20 cellular contexts compared by ENCODE assay signal in the genomic region with DNA sequence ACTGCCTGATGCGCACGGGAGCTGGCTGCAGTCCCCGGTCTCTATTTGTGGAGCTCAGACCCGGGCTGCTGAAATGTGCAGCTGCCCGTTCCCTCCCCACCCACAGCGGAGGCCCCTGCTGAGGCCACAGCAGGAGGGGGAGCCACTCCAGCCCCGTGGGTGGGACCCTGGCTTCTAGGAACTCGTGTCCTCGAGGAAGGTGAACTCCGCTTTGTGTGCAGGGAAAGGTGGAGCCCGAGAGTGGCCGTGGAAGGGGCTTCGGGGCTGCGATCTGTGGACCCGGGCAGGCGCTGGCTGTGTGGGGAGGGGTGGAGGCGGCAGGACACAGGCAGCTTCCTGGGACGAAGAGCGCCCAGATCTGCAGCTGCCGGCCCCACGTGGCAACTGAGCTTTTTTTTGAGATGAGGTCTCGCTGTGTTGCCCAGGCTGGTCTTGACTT. TPM values are rescaled to one million over a fixed set of nuclear protein-coding genes. Genes with fewer than 3 reads are reported as not detected.
"Had no signal": no experiment of that assay in that cellular context is flagged by ENCODE, and none has a peak within 500 bp of the region (broad histone marks: within the 10 kb centered on the region; RNA-seq: fewer than 3 reads in every experiment).

No MANE protein-coding gene starts in this region.

- H3K4me1 ChIP-seq: heart left ventricle, right atrium auricular region had no signal

- H3K9me3 ChIP-seq: heart left ventricle, right atrium auricular region had no signal

- H3K4me3 ChIP-seq: dorsolateral prefrontal cortex, heart left ventricle, right atrium auricular region, smooth muscle cell had no signal

- ATAC-seq: heart left ventricle; naive thymus-derived CD8-positive, alpha-beta T cell had no signal

- H3K4me2 ChIP-seq: smooth muscle cell had no signal

- H3K27ac ChIP-seq: dorsolateral prefrontal cortex, heart left ventricle, right atrium auricular region had no signal

- FAIRE-seq: islet of Langerhans had no signal

- DNase-seq: cortex of kidney; dorsolateral prefrontal cortex; effector CD8-positive, alpha-beta T cell; foreskin melanocyte; heart left ventricle; hippocampal formation; kidney glomerular epithelial cell; mammary epithelial cell; stimulated activated CD4-positive, alpha-beta T cell treated with anti-CD3 and anti-CD28 coated beads, Interleukin-2, amount 100 ng/mL, for 48 hours; stimulated activated naive CD4-positive, alpha-beta T cell treated with Interleukin-2 at 50 U/mL for 16 hours had no signal

- H3K27me3 ChIP-seq: dorsolateral prefrontal cortex, heart left ventricle, right atrium auricular region had no signal

RNA-seq across cellular contexts. Expression of gene CCDC154, which starts 2.9 kb away (rescaled TPM):
- total RNA-seq: right atrium auricular region, smooth muscle cell had no signal
- polyA plus RNA-seq: mammary epithelial cell; naive thymus-derived CD8-positive, alpha-beta T cell had no signal

RNA-seq across cellular contexts. Expression of gene PERCC1, which starts 10.5 kb away (rescaled TPM):
- total RNA-seq: osteocyte, posterior vena cava, right atrium auricular region, smooth muscle cell, urinary bladder had no signal
- polyA plus RNA-seq: esophagus, liver, mammary epithelial cell, neural cell, smooth muscle cell, urinary bladder had no signal
